Comparison of ENCODE assay signal across 8 cellular contexts in genomic region chr2:162318280-162319222, GRCh38.
DNase-seq lines count a peak whose midpoint lies in the region; ATAC-seq and FAIRE-seq lines count a peak whose summit lies in the region.

Gene IFIH1, minus strand, starts transcription at chr2:162318684. Its CDS starts 377 bp downstream, at chr2:162318307.

- ATAC-seq in GM18511 (IDR thresholded peaks at IDR 0.05; ENCODE audit: unreplicated experiment) (peak; percentile 83), HG03025 (IDR thresholded peaks at IDR 0.05; ENCODE audit: low FRiP score, unreplicated experiment) (peak; percentile 86)

- FAIRE-seq in A204.1 (lab: Jason Lieb, UNC) (peak; percentile 65), islet of Langerhans (lab: Jason Lieb, UNC) (peak; percentile 51)

- DNase-seq in NCI-H2171 (lab: John Stamatoyannopoulos, UW): peak; percentile 50
- DNase-seq in activated CD4-positive, CD25-positive, alpha-beta regulatory T cell treated with anti-CD3 and anti-CD28 coated beads, Interleukin-2, amount 50 U/mL, for 16 hours (ENCODE audit: low read depth, low spot score): peak; percentile 51
- peak; percentile 85 for DNase-seq in central memory CD4-positive, alpha-beta T cell
- DNase-seq in stimulated activated CD4-positive, alpha-beta T cell treated with anti-CD3 and anti-CD28 coated beads, Interleukin-12 subunit alpha, Interleukin-12 subunit beta, amount 100 ng/mL, for 4 hours: peak; percentile 58

Comparison
In these comparisons a context has a peak if more than half of its experiments do, and no peak if none do; other contexts are left out.
1. Peak in every context shown above with its lines: DNase-seq and ATAC-seq.